10 cellular contexts compared by ENCODE assay signal in the genomic region with DNA sequence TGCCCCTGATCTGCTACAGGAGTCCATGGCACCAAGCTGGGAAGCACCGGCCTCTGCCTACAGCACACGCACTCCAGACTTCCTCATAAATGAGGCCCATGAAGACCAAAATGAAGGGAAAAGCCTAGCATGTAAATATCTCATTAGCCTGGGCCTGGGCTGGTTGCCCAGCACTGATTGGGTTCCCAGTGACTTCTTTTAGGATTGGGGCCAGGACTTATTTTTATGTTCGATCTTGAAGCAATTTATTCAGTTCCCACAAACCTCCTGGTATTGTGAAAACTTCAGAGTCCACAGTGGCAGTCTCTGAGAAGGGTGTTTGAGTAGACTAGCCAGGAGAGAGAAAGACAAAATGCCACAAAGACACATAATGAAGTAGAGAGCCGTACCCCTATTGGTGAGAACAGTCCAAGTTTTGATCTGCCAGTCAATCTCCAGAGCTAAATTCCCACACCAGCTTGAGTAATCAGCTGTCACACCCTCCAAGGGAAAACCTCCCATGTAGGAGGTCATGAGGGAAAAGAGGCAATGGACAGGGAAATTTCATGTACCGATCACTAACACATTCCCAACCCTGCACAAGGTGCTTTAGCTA.
DNase-seq lines count a peak whose midpoint lies in the region; ATAC-seq and TF ChIP-seq lines count a peak whose summit lies in the region.
"Had no signal": no experiment of that assay in that cellular context is flagged by ENCODE, and none has a peak within 500 bp of the region (broad histone marks: within the 10 kb centered on the region; RNA-seq: fewer than 3 reads in every experiment).

No MANE protein-coding gene starts in this region.

- no peak overlapping the region for H3K4me2 ChIP-seq in Karpas-422 (ENCODE audit: low read depth, low read length, poor library complexity, severe bottlenecking)

- H3K4me3 ChIP-seq in A673 (ENCODE audit: low read depth, low read length, poor library complexity, severe bottlenecking) (no peak overlapping the region), HUES64 (ENCODE audit: low read length) (no peak overlapping the region), brain microvascular endothelial cell (ENCODE audit: low read depth, low read length) (no peak overlapping the region), Karpas-422 (ENCODE audit: low read length) (no peak overlapping the region)

- WGBS in HUES64: 93% methylated on average over 5 of the region's 5 CpGs

- H3K9me3 ChIP-seq in A673 (ENCODE audit: low read depth, low read length, poor library complexity, severe bottlenecking) (no peaks in the 10 kb centered on the region), HUES64 (ENCODE audit: insufficient read depth, low read depth, low read length) (no peaks in the 10 kb centered on the region), Karpas-422 (ENCODE audit: low read length) (no peaks in the 10 kb centered on the region)

- TF ChIP-seq CTCF in A673 (conservative IDR thresholded peaks at IDR 0.05; ENCODE audit: low read depth, low read length) (no peak), brain microvascular endothelial cell (IDR thresholded peaks at IDR 0.05; ENCODE audit: low read depth, low read length, missing control alignments) (no peak), GM10266 (IDR thresholded peaks at IDR 0.05; ENCODE audit: control insufficient read depth, insufficient read depth, low read depth, missing control alignments) (no peak)

- H3K4me1 ChIP-seq in A673 (ENCODE audit: insufficient read depth, low read length, poor library complexity, severe bottlenecking) (peaks cover 13% of the 10 kb centered on the region), HUES64 (ENCODE audit: insufficient read depth, low read length) (peaks cover 39% of the 10 kb centered on the region), Karpas-422 (ENCODE audit: low read length) (no peaks in the 10 kb centered on the region)

- DNase-seq in A673 (ENCODE audit: low spot score): peak; percentile 50
- DNase-seq in brain microvascular endothelial cell: peak; percentile 67
- DNase-seq in kidney tubule cell (ENCODE audit: low spot score): peak; percentile 76
- DNase-seq in GM10266 (ENCODE audit: extremely low spot score): no peak
- DNase-seq in Karpas-422: no peak
- DNase-seq: activated T-cell treated with anti-CD3 and anti-CD28 coated beads for 4 hours, Kasumi-1 had no signal

- no peaks in the 10 kb centered on the region for H3K79me2 ChIP-seq in Karpas-422 (ENCODE audit: low read length)

- H3K9ac ChIP-seq in HUES64 (ENCODE audit: low read depth, low read length) (0 out of 2 replicates have a peak overlapping the region, but pooled peaks have one; percentile 11), Karpas-422 (ENCODE audit: low read length) (no peak overlapping the region)

- H2AFZ ChIP-seq in Karpas-422 (ENCODE audit: low read length): no peak overlapping the region

- in situ Hi-C loops in brain microvascular endothelial cell (cut with HindIII; ENCODE audit: low pct_ligation_motif_present, low sequenced_read_pairs): no loop called here

- ATAC-seq in GM21529 (IDR thresholded peaks at IDR 0.05; ENCODE audit: unreplicated experiment) (no peak), HG03354 (IDR thresholded peaks at IDR 0.05; ENCODE audit: poor library complexity, severe bottlenecking, unreplicated experiment) (no peak)

- BruUV-seq in A673 (replicated peaks; lab: Mats Ljungman, UMichigan): no TSS peak

- no peaks in the 10 kb centered on the region for H3K9me2 ChIP-seq in Karpas-422 (replicated peaks; ENCODE audit: insufficient read depth, low read length)

- no peaks in the 10 kb centered on the region for H4K20me1 ChIP-seq in Karpas-422 (ENCODE audit: insufficient read depth, low read depth, low read length)

- no peaks in the 10 kb centered on the region for H3K27me3 ChIP-seq in A673 (replicated peaks; ENCODE audit: insufficient read depth, low read depth, low read length, poor library complexity)
- no peaks in the 10 kb centered on the region for H3K27me3 ChIP-seq in HUES64 (ENCODE audit: insufficient read depth, low read length)
- H3K27me3 ChIP-seq in brain microvascular endothelial cell (replicated peaks): no peaks in the 10 kb centered on the region
- H3K27me3 ChIP-seq in Karpas-422 (ENCODE audit: low read length): no peaks in the 10 kb centered on the region

- H3K36me3 ChIP-seq in A673 (ENCODE audit: insufficient read depth, low read length, poor library complexity, severe bottlenecking): no peaks in the 10 kb centered on the region
- no peaks in the 10 kb centered on the region for H3K36me3 ChIP-seq in HUES64 (ENCODE audit: insufficient read depth, low read length)
- no peaks in the 10 kb centered on the region for H3K36me3 ChIP-seq in brain microvascular endothelial cell (replicated peaks)
- H3K36me3 ChIP-seq in Karpas-422 (ENCODE audit: insufficient read depth, low read length): no peaks in the 10 kb centered on the region

- H3K27ac ChIP-seq in A673 (ENCODE audit: low read depth, low read length, poor library complexity, severe bottlenecking): no peak overlapping the region
- H3K27ac ChIP-seq in HUES64 (ENCODE audit: low read depth, low read length): peak overlapping the region; percentile 61
- H3K27ac ChIP-seq in brain microvascular endothelial cell: peak overlapping the region; percentile 100
- no peak overlapping the region for H3K27ac ChIP-seq in Karpas-422 (ENCODE audit: low read length)

- intact Hi-C loops in A673 (cut with micrococcal nuclease; ENCODE audit: unreplicated experiment): no loop called here

- CTCF ChIA-PET in A673 (lab: Charles Lee): no interaction called here

- POLR2A ChIA-PET in A673 (lab: Charles Lee; ENCODE audit: low non-redundant PET): no interaction called here

Comparison
In these comparisons a context has a peak if more than half of its experiments do, and no peak if none do; other contexts are left out.
1. DNase-seq: peak in A673 (single experiment), brain microvascular endothelial cell (single experiment) and kidney tubule cell (single experiment); none in GM10266 (single experiment) and Karpas-422 (single experiment).
2. H3K27ac ChIP-seq: peak in HUES64 (single experiment) and brain microvascular endothelial cell (single experiment); none in A673 (single experiment) and Karpas-422 (single experiment).